In the genomic region with DNA sequence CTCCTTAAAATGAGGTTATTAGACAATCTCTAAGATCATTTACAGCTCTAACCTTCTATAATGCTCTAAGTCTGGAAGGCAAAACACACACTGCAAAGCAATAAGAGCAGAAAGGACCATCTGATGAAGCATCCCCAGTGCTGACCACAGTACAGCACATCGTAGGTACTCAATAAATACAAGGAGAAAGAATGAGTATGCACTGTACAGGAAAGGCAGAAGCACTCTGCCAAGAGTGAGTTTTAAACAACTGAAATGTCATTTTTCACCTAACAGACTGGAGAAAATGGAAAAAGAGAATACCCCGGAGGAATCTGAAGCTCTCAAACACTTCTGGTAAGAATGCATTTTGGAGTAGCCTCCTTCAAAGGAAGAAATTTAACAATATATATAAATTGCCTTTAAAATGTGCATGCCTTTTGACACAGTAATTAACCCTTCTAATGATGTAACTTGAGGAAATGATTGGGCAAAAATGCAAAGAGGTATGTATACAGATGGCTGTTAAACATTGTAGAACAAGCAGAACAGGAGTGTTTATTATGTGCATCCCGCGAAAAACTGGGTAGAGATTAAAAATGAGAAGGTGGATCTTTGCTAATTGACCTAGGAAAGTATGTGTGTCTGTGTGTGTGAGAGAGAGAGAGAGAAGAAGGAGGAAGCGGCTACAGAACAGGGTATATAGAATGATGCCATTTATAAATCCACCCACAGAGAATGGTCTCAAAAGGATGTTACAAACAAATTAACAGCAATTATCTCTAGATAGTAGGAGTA, we compare ENCODE assay signal across 29 cellular contexts. TPM values are rescaled to one million over a fixed set of nuclear protein-coding genes. Genes with fewer than 3 reads are reported as not detected.
DNase-seq lines count a peak whose midpoint lies in the region; ATAC-seq and TF ChIP-seq lines count a peak whose summit lies in the region.
"Had no signal": no experiment of that assay in that cellular context is flagged by ENCODE, and none has a peak within 500 bp of the region (broad histone marks: within the 10 kb centered on the region; RNA-seq: fewer than 3 reads in every experiment).

No MANE protein-coding gene starts in this region.

- DNase-seq in esophagus muscularis mucosa (ENCODE audit: extremely low spot score) (peak; percentile 31), islet precursor cell (no peak), DMS53 (lab: John Stamatoyannopoulos, UW) (no peak), C1 segment of cervical spinal cord (lab: John Stamatoyannopoulos, UW) (no peak)
- DNase-seq: activated CD4-positive, CD25-positive, alpha-beta regulatory T cell treated with anti-CD3 and anti-CD28 coated beads, Interleukin-2, amount 50 U/mL, for 72 hours; activated T-cell treated with anti-CD3 and anti-CD28 coated beads, Interleukin-2, amount 50 U/mL, for 1 hour; CD4-positive, alpha-beta T cell; cortex of kidney; DMS 273 treated with DMSO at 0.1 percent for 48 hours; HCEC 1CT; KG1; left cardiac atrium; mesenchymal stem cell; naive thymus-derived CD4-positive, alpha-beta T cell; NCI-H1694 treated with DMSO at 0.1 percent for 48 hours; NCI-H69; ovary; spleen; stimulated activated CD4-positive, alpha-beta T cell treated with anti-CD3 and anti-CD28 coated beads, Interleukin-4, amount 100 ng/mL, for 1 hour; stimulated activated naive CD4-positive, alpha-beta T cell; testis had no signal

- ATAC-seq in GM18511 (IDR thresholded peaks at IDR 0.05; ENCODE audit: unreplicated experiment) (peak; percentile 78), GM21360 (IDR thresholded peaks at IDR 0.05; ENCODE audit: unreplicated experiment) (peak; percentile 53), HG03378 (IDR thresholded peaks at IDR 0.05; ENCODE audit: unreplicated experiment) (peak; percentile 79)
- ATAC-seq: left cardiac atrium; naive thymus-derived CD4-positive, alpha-beta T cell; Right ventricle myocardium inferior had no signal

- H3K4me3 ChIP-seq in esophagus muscularis mucosa = no peak overlapping the region
- H3K4me3 ChIP-seq: ovary, right atrium auricular region, spleen, testis, vagina had no signal

- TF ChIP-seq EP300 in esophagus muscularis mucosa (IDR thresholded peaks at IDR 0.05) = no peak

- H3K27me3 ChIP-seq in esophagus muscularis mucosa = peaks cover 0 to 17% (median 0%) of the 10 kb centered on the region in 4 donors
- H3K27me3 ChIP-seq: ovary, right atrium auricular region, testis, vagina had no signal

- H3K9me3 ChIP-seq in esophagus muscularis mucosa = no peaks in the 10 kb centered on the region
- H3K9me3 ChIP-seq: ovary, right atrium auricular region, spleen, testis, vagina had no signal

- H3K4me1 ChIP-seq in esophagus muscularis mucosa = no peaks in the 10 kb centered on the region
- H3K4me1 ChIP-seq: right atrium auricular region, spleen, testis, vagina had no signal

- WGBS in esophagus muscularis mucosa = 69% methylated on average over 5 of the region's 5 CpGs

- H3K27ac ChIP-seq in esophagus muscularis mucosa (replicated peaks in 1 of 4) = no peak overlapping the region
- H3K27ac ChIP-seq: ovary, right atrium auricular region, spleen, testis, vagina had no signal

- TF ChIP-seq CTCF in esophagus muscularis mucosa (IDR thresholded peaks at IDR 0.05) = no peak

- intact Hi-C loops in esophagus muscularis mucosa (cut with DNase I) = no loop called here

- H3K36me3 ChIP-seq in esophagus muscularis mucosa = no peaks in the 10 kb centered on the region
- H3K36me3 ChIP-seq: ovary, right atrium auricular region, spleen, vagina had no signal

- no peak for TF ChIP-seq POLR2A in esophagus muscularis mucosa (IDR thresholded peaks at IDR 0.05; ENCODE audit: low read depth)

RNA-seq across cellular contexts. Expression of a gene that starts 8.0 kb away (rescaled TPM):
- total RNA-seq in esophagus muscularis mucosa = 1 to 10 TPM in 2 of 4 donors, under 1 TPM in 2; 0.42 to 3.6 (median 1.6) TPM

RNA-seq across cellular contexts. Expression of a gene that starts 43.8 kb away (rescaled TPM):
- not detected for total RNA-seq in esophagus muscularis mucosa
- total RNA-seq: CD4-positive, alpha-beta T cell; G401; HT-29; naive thymus-derived CD4-positive, alpha-beta T cell; spleen; testis; vagina had no signal
